In genomic region chr13:33262069-33262487, GRCh38 we compare ENCODE assay signal across 13 cellular contexts. TPM values are rescaled to one million over a fixed set of nuclear protein-coding genes. Genes with fewer than 3 reads are reported as not detected.
DNase-seq lines count a peak whose midpoint lies in the region; ATAC-seq, FAIRE-seq and TF ChIP-seq lines count a peak whose summit lies in the region.
"Had no signal": no experiment of that assay in that cellular context is flagged by ENCODE, and none has a peak within 500 bp of the region (broad histone marks: within the 10 kb centered on the region; RNA-seq: fewer than 3 reads in every experiment).

No MANE protein-coding gene starts in this region.

- 12% methylated on average over 6 of the region's 6 CpGs for WGBS in A549 (ENCODE audit: missing lambda C conversion rate)
- 73 to 88% methylated on average over 2 to 6 of the region's 6 CpGs for WGBS in endodermal cell (ENCODE audit: insufficient coverage in 1 of 2, insufficient read length in 1 of 2), 2 experiments

- no peak overlapping the region for H3K9ac ChIP-seq in endodermal cell (ENCODE audit: extremely low read depth, low read length, poor library complexity, severe bottlenecking)
- H3K9ac ChIP-seq: BLaER1 treated with 17β-estradiol and CSF1 and Interleukin-3, amounts not matched to agents 10 nM and 100 nM had no signal

- H3K27ac Mint-ChIP-seq in endodermal cell: no peak overlapping the region

- POLR2A ChIA-PET in A549 (lab: Yijun Ruan, JAX): interaction anchor here (1.3 kb wide), 1 partner anchor 23 kb away, joined by 3 read pairs; no protein-coding TSS in a partner anchor

- no peaks in the 10 kb centered on the region for H3K36me3 ChIP-seq in endodermal cell (ENCODE audit: control insufficient read depth, insufficient read depth, low read length)
- H3K36me3 ChIP-seq: BLaER1 treated with 17β-estradiol and CSF1 and Interleukin-3, amounts not matched to agents 10 nM and 100 nM; neutrophil had no signal

- H3K9me3 Mint-ChIP-seq in endodermal cell: no peaks in the 10 kb centered on the region

- peak; percentile 81 to 83; a peak in 5 of 6 replicates for ATAC-seq in A549
- no peak for ATAC-seq in GM18870 (IDR thresholded peaks at IDR 0.05; ENCODE audit: unreplicated experiment)
- ATAC-seq in GM18868 (IDR thresholded peaks at IDR 0.05; ENCODE audit: unreplicated experiment): no peak
- no peak for ATAC-seq in HG02759 (IDR thresholded peaks at IDR 0.05; ENCODE audit: unreplicated experiment)
- ATAC-seq in GM21825 (IDR thresholded peaks at IDR 0.05; ENCODE audit: unreplicated experiment): no peak

- H3K4me3 ChIP-seq in A549: no peak overlapping the region
- no peak overlapping the region for H3K4me3 ChIP-seq in endodermal cell (ENCODE audit: low read length)
- H3K4me3 ChIP-seq: BLaER1 treated with 17β-estradiol and CSF1 and Interleukin-3, amounts not matched to agents 10 nM and 100 nM had no signal

- H3K9me3 ChIP-seq in A549 (no peaks in the 10 kb centered on the region), endodermal cell (ENCODE audit: control insufficient read depth, low read length) (no peaks in the 10 kb centered on the region)
- H3K9me3 ChIP-seq: BLaER1 treated with 17β-estradiol and CSF1 and Interleukin-3, amounts not matched to agents 10 nM and 100 nM; neutrophil had no signal

- no peaks in the 10 kb centered on the region for H3K27me3 ChIP-seq in endodermal cell (ENCODE audit: control insufficient read depth, insufficient read depth, low read length, poor library complexity, severe bottlenecking)
- H3K27me3 ChIP-seq: BLaER1 treated with 17β-estradiol and CSF1 and Interleukin-3, amounts not matched to agents 10 nM and 100 nM; neutrophil had no signal

- H3K4me3 Mint-ChIP-seq in endodermal cell: no peak overlapping the region

- peaks cover 11% of the 10 kb centered on the region for H3K4me1 Mint-ChIP-seq in endodermal cell

- H3K4me2 ChIP-seq in A549: peak overlapping the region; percentile 63

- TF ChIP-seq CTCF in A549 (IDR thresholded peaks at IDR 0.05) (no peak), endodermal cell (conservative IDR thresholded peaks at IDR 0.05) (no peak)

- H3K4me1 ChIP-seq in A549 (peaks cover 55% of the 10 kb centered on the region), endodermal cell (ENCODE audit: control insufficient read depth, insufficient read depth, low read length) (no peaks in the 10 kb centered on the region)

- no peak for TF ChIP-seq EP300 in A549 (IDR thresholded peaks at IDR 0.05)

- TF ChIP-seq POLR2A in A549 (IDR thresholded peaks at IDR 0.05; ENCODE audit: low read length): no peak

- H3K27ac ChIP-seq in A549 (peak overlapping the region; percentile 50 to 75; a peak in 4 of 6 replicates), endodermal cell (ENCODE audit: low read depth, low read length) (no peak overlapping the region)
- H3K27ac ChIP-seq: neutrophil had no signal

- no peaks in the 10 kb centered on the region for H3K27me3 Mint-ChIP-seq in endodermal cell (ENCODE audit: insufficient read depth)

- peak in 1 of 2 experiments; percentile 21 for DNase-seq in A549 (ENCODE audit: low read depth in 1 of 2, low spot score in 1 of 2)
- peak; percentile 37 for DNase-seq in NCI-H1105 treated with DMSO at 0.1 percent for 48 hours (lab: John Stamatoyannopoulos, UW)
- DNase-seq in endodermal cell: peak; percentile 89
- peak; percentile 60 for DNase-seq in midbrain (lab: John Stamatoyannopoulos, UW)
- DNase-seq: effector CD4-positive, alpha-beta T cell; NK-92 treated with Interleukin-12 subunit alpha and Interleukin-12 subunit beta, amount 100 ng/mL, for 24 hours; stimulated activated naive CD4-positive, alpha-beta T cell had no signal

- no peaks in the 10 kb centered on the region for H3K36me3 Mint-ChIP-seq in endodermal cell (ENCODE audit: low read depth)

- TF ChIP-seq RAD21 in A549 (conservative IDR thresholded peaks at IDR 0.05 in 1 of 2, IDR thresholded peaks at IDR 0.05 in 1 of 2): no peak

- no peak for FAIRE-seq in A549 (lab: Jason Lieb, UNC)

- CTCF ChIA-PET in A549 (lab: Yijun Ruan, JAX): interaction anchor here (1.4 to 3.0 kb wide), 3 partner anchors 10 to 34 kb away, joined by 3 to 12 read pairs (median 4); no protein-coding TSS in a partner anchor

TF ChIP-seq in A549, 52 proteins besides CTCF, POLR2A, EP300 and RAD21:
- TF ChIP-seq RNF2 (IDR thresholded peaks at IDR 0.05; ENCODE audit: borderline replicate concordance, low read depth): no peak
- no peak for TF ChIP-seq EHF (CRISPR knock-in tag; IDR thresholded peaks at IDR 0.05)
- TF ChIP-seq POLR2AphosphoS2 (conservative IDR thresholded peaks at IDR 0.05; ENCODE audit: low read length): no peak
- TF ChIP-seq HES2 (IDR thresholded peaks at IDR 0.05): no peak
- no peak for TF ChIP-seq JUN (IDR thresholded peaks at IDR 0.05)
- peak; percentile 48; the same call in 1 of the 2 replicates for TF ChIP-seq USF2 (IDR thresholded peaks at IDR 0.05)
- TF ChIP-seq RFX5 (IDR thresholded peaks at IDR 0.05): no peak
- no peak for TF ChIP-seq JUNB (IDR thresholded peaks at IDR 0.05)
- TF ChIP-seq MAZ (IDR thresholded peaks at IDR 0.05; ENCODE audit: borderline replicate concordance, low read depth, low read length): no peak
- TF ChIP-seq FOSL2 (IDR thresholded peaks at IDR 0.05): peak; percentile 52
- peak; percentile 71 for TF ChIP-seq FOSL2 (CRISPR knock-in tag; IDR thresholded peaks at IDR 0.05)
- TF ChIP-seq CEBPB (IDR thresholded peaks at IDR 0.05): no peak
- TF ChIP-seq MAX (IDR thresholded peaks at IDR 0.05): no peak
- TF ChIP-seq HOXB5 (CRISPR knock-in tag; IDR thresholded peaks at IDR 0.05): 0 out of 2 replicates have a peak, but pooled peaks have one; percentile 41
- TF ChIP-seq ZNF302 (CRISPR knock-in tag; IDR thresholded peaks at IDR 0.05): no peak
- no peak for TF ChIP-seq ATOH8 (CRISPR knock-in tag; IDR thresholded peaks at IDR 0.05; ENCODE audit: low read depth)
- no peak for TF ChIP-seq HEYL (CRISPR knock-in tag; IDR thresholded peaks at IDR 0.05)

RNA-seq across cellular contexts. Expression of gene STARD13, which starts 23.5 kb away (rescaled TPM):
- polyA plus RNA-seq in A549 (2011; rRNA removed) (2.8 TPM in 2 replicates), A549 (2017; fragmentation: RNase III; extraction: RNeasy Plus Mini Kit Qiagen cat#74134 plus additional on column Dnase treatment) (2.4 to 2.9 TPM (median 2.6 TPM) in 3 replicates)
- polyA plus RNA-seq in A549 (2012; cell fraction: cytosol; rRNA removed): 2.2 and 3.3 TPM in 2 replicates
- polyA plus RNA-seq in A549 (2012; cell fraction: nucleus; rRNA removed): 4.2 TPM in 2 replicates
- 15.0 and 15.6 TPM in 2 replicates for polyA minus RNA-seq in A549 (2011; rRNA and poly(A)+ RNA removed)
- 1 to 10 TPM; 2.5 to 3.7 TPM for total RNA-seq in endodermal cell
- polyA plus RNA-seq in endodermal cell (2013, experiment 1 of 2): 2.2 TPM
- polyA plus RNA-seq in endodermal cell (2013, experiment 2 of 2): 3.0 TPM

Comparison
In these comparisons a context has a peak if more than half of its experiments do, and no peak if none do; other contexts are left out.
1. ATAC-seq: peak in A549 (2 of 2); none in GM18870 (single experiment), GM18868 (single experiment), HG02759 (single experiment) and GM21825 (single experiment).